Comparison of ENCODE assay signal across 1 cellular context in the genomic region with DNA sequence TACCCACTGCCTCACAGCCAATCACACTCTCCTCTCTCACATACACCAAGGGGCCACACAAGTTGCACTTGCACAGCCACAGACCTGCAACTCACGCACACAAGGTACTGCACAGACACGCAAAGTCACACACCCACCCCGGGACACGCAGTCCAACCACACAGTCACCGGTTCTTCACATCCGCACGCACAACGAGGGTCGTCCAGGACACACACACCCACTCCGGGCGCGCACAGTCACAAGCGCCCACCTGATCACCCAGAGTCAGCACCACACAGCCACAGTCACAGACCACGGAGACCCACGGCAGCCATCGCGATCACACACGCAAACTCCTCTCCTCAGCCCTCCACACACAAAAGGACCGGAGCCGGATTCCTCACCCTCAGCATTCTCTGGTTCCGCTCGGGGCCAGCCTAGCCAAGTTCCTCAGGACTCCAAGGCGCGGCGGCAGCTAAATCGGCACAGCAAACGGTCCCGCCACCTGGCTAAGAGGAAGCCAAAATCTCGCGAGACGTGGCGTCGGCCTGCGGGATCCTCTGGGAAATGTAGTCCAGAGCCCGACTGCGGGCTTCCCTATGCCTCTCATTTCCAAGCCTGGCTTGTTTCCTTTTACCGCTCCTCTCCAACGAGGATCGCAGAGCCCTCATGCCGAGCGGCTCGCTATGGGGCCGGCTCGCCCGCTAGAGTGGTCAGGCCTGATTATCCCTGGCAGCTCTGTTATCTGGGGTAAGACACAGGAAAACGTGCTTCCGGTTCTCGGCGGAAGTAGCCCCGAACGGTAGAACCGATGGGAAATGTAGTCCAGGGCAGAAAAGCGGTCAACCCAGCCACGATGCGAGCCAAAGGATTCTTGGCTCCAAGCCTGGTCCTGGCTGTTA.
TF ChIP-seq lines count a peak whose summit lies in the region.

Gene ZNF850, minus strand, starts transcription at position 467 of the 882 bp plus-strand sequence. CDS start 10,201 bp downstream, outside the sequence.

TF ChIP-seq in HEK293, 187 proteins besides CTCF, POLR2A, EP300 and RAD21 (continued from another document and continues in another):
- TF ChIP-seq TRIM28 (IDR thresholded peaks at IDR 0.05; ENCODE audit: borderline replicate concordance, low read length) (no peak), INSM2 (tag by site-specific recombination; IDR thresholded peaks at IDR 0.05) (no peak; the same call in none of the 2 replicates), ZNF707 (tag by site-specific recombination; IDR thresholded peaks at IDR 0.05) (peak; percentile 57; the same call in 1 of the 2 replicates), ZFHX2 (tag by site-specific recombination; conservative IDR thresholded peaks at IDR 0.05) (peak; percentile 90), ZNF280D (tag by site-specific recombination; IDR thresholded peaks at IDR 0.05) (no peak; the same call in 1 of the 2 replicates), KLF1 (tag by site-specific recombination; IDR thresholded peaks at IDR 0.05) (no peak; the same call in 1 of the 2 replicates), ZNF2 (tag by site-specific recombination; IDR thresholded peaks at IDR 0.05) (peak; percentile 98), ZNF211 (tag by site-specific recombination; IDR thresholded peaks at IDR 0.05; ENCODE audit: low read depth) (peak; percentile 45; the same call in 1 of the 2 replicates), PRDM2 (tag by site-specific recombination; IDR thresholded peaks at IDR 0.05; ENCODE audit: borderline replicate concordance) (peak; percentile 100), ZNF792 (tag by site-specific recombination; IDR thresholded peaks at IDR 0.05) (peak; percentile 92), ZNF660 (tag by site-specific recombination; IDR thresholded peaks at IDR 0.05) (peak; percentile 90), ZNF555 (tag by site-specific recombination; conservative IDR thresholded peaks at IDR 0.05) (no peak), ZNF214 (tag by site-specific recombination; IDR thresholded peaks at IDR 0.05; ENCODE audit: borderline replicate concordance) (no peak), ZXDB (tag by site-specific recombination; IDR thresholded peaks at IDR 0.05) (peak; percentile 89), ZNF426 (tag by site-specific recombination; IDR thresholded peaks at IDR 0.05) (no peak), ZNF837 (tag by site-specific recombination; IDR thresholded peaks at IDR 0.05) (peak; percentile 84; the same call in 1 of the 2 replicates), HOXC10 (CRISPR knock-in tag; IDR thresholded peaks at IDR 0.05) (no peak), ZNF10 (tag by site-specific recombination; IDR thresholded peaks at IDR 0.05) (no peak), ZNF658 (tag by site-specific recombination; IDR thresholded peaks at IDR 0.05) (no peak), ZBTB7A (tag by site-specific recombination; IDR thresholded peaks at IDR 0.05; ENCODE audit: low read depth) (no peak; the same call in 1 of the 2 replicates), ZNF140 (tag by site-specific recombination; IDR thresholded peaks at IDR 0.05) (no peak), GLIS1 (tag by site-specific recombination; IDR thresholded peaks at IDR 0.05) (peak; percentile 32; the same call in 1 of the 2 replicates), ZNF624 (tag by site-specific recombination; IDR thresholded peaks at IDR 0.05) (0 out of 2 replicates have a peak, but pooled peaks have one; percentile 17), ZNF621 (tag by site-specific recombination; IDR thresholded peaks at IDR 0.05) (no peak), ZNF626 (tag by site-specific recombination; IDR thresholded peaks at IDR 0.05) (no peak), KLF8 (tag by site-specific recombination; IDR thresholded peaks at IDR 0.05) (peak; percentile 81), ZNF24 (tag by site-specific recombination; IDR thresholded peaks at IDR 0.05) (0 out of 2 replicates have a peak, but pooled peaks have one; percentile 26), ZBTB26 (tag by site-specific recombination; optimal IDR thresholded peaks at IDR 0.05) (peak; percentile 86), ZNF529 (tag by site-specific recombination; IDR thresholded peaks at IDR 0.05; ENCODE audit: insufficient replicate concordance) (no peak), ZNF654 (tag by site-specific recombination; IDR thresholded peaks at IDR 0.05; ENCODE audit: low read depth) (no peak), YY1 (tag by site-specific recombination; IDR thresholded peaks at IDR 0.05) (peak; percentile 74), ZEB2 (tag by site-specific recombination; IDR thresholded peaks at IDR 0.05) (peak; percentile 80), ZNF341 (tag by site-specific recombination; IDR thresholded peaks at IDR 0.05; ENCODE audit: low read depth) (peak; percentile 67), ZNF239 (tag by site-specific recombination; IDR thresholded peaks at IDR 0.05) (peak; percentile 82; the same call in 1 of the 2 replicates)
- TF ChIP-seq, protein P1, sequence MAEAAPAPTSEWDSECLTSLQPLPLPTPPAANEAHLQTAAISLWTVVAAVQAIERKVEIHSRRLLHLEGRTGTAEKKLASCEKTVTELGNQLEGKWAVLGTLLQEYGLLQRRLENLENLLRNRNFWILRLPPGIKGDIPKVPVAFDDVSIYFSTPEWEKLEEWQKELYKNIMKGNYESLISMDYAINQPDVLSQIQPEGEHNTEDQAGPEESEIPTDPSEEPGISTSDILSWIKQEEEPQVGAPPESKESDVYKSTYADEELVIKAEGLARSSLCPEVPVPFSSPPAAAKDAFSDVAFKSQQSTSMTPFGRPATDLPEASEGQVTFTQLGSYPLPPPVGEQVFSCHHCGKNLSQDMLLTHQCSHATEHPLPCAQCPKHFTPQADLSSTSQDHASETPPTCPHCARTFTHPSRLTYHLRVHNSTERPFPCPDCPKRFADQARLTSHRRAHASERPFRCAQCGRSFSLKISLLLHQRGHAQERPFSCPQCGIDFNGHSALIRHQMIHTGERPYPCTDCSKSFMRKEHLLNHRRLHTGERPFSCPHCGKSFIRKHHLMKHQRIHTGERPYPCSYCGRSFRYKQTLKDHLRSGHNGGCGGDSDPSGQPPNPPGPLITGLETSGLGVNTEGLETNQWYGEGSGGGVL (tag by site-specific recombination; IDR thresholded peaks at IDR 0.05) = peak; percentile 65
- TF ChIP-seq, protein P2, sequence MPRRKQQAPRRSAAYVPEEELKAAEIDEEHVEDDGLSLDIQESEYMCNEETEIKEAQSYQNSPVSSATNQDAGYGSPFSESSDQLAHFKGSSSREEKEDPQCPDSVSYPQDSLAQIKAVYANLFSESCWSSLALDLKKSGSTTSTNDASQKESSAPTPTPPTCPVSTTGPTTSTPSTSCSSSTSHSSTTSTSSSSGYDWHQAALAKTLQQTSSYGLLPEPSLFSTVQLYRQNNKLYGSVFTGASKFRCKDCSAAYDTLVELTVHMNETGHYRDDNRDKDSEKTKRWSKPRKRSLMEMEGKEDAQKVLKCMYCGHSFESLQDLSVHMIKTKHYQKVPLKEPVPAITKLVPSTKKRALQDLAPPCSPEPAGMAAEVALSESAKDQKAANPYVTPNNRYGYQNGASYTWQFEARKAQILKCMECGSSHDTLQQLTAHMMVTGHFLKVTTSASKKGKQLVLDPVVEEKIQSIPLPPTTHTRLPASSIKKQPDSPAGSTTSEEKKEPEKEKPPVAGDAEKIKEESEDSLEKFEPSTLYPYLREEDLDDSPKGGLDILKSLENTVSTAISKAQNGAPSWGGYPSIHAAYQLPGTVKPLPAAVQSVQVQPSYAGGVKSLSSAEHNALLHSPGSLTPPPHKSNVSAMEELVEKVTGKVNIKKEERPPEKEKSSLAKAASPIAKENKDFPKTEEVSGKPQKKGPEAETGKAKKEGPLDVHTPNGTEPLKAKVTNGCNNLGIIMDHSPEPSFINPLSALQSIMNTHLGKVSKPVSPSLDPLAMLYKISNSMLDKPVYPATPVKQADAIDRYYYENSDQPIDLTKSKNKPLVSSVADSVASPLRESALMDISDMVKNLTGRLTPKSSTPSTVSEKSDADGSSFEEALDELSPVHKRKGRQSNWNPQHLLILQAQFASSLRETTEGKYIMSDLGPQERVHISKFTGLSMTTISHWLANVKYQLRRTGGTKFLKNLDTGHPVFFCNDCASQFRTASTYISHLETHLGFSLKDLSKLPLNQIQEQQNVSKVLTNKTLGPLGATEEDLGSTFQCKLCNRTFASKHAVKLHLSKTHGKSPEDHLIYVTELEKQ (tag by site-specific recombination; IDR thresholded peaks at IDR 0.05; ENCODE audit: borderline replicate concordance) = peak; percentile 36; the same call in 1 of the 2 replicates
